ENCODE assay signal across 8 cellular contexts in the genomic region with DNA sequence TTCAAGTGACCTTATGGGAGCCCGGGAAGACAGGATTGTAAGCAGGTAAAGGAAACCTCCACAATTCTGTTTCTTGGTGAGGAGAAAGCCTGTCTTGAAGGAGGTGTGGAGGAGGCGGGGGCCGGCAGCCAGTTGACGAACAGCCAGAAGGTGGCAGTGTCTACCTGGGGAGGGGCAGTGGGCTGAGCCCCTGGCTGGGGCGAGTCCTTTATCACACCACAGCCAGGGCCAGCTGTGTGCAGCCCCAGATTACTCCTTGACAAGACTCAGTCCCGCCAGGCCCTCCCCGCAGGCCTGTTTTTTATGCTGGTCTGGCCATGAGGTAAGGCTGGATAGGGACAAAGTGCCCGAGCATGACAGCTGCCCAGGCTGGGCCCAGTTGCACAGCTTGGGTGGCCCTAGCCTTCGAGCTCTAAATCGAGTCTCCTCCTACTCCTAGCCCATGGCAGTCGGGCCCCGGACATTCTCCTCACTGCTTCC. TPM values are rescaled to one million over a fixed set of nuclear protein-coding genes. Genes with fewer than 3 reads are reported as not detected.
DNase-seq lines count a peak whose midpoint lies in the region; ATAC-seq and TF ChIP-seq lines count a peak whose summit lies in the region.

No MANE protein-coding gene starts in this region.

- H3K4me3 ChIP-seq in retinal pigment epithelial cell (ENCODE audit: low read length), result no peak overlapping the region

- TF ChIP-seq RAD21 in Ishikawa (IDR thresholded peaks at IDR 0.05; ENCODE audit: low read depth), result peak; percentile 94

- DNase-seq in NCI-H1105 treated with DMSO at 0.1 percent for 48 hours (lab: John Stamatoyannopoulos, UW), result peak; percentile 0
- no peak for DNase-seq in NCI-H1105 (lab: John Stamatoyannopoulos, UW)
- DNase-seq in SHP77 (lab: John Stamatoyannopoulos, UW), result peak; percentile 78 to 82
- peak; percentile 83 for DNase-seq in activated effector memory CD4-positive, alpha-beta T cell treated with anti-CD3 and anti-CD28 coated beads, Interleukin-2, amount 50 U/mL, for 16 hours
- peak; percentile 73 for DNase-seq in Right ventricle myocardium superior
- peak; percentile 17 for DNase-seq in retinal pigment epithelial cell (ENCODE audit: low read depth)
- DNase-seq in kidney glomerular epithelial cell (lab: John Stamatoyannopoulos, UW), result no peak

- TF ChIP-seq CTCF in retinal pigment epithelial cell (conservative IDR thresholded peaks at IDR 0.05; ENCODE audit: low read depth, low read length), result peak; percentile 83

- ATAC-seq in Right ventricle myocardium superior (ENCODE audit: poor library complexity), result peak; percentile 75

- TF ChIP-seq EP300 in Ishikawa (IDR thresholded peaks at IDR 0.05; ENCODE audit: borderline replicate concordance), result no peak

- intact Hi-C loops in Right ventricle myocardium superior (cut with DNase I), result no loop called here

TF ChIP-seq in Ishikawa, 13 proteins besides CTCF, POLR2A, EP300 and RAD21:
- TF ChIP-seq FOXM1 (IDR thresholded peaks at IDR 0.05; ENCODE audit: borderline replicate concordance, low read depth), result no peak
- TF ChIP-seq NFIC (IDR thresholded peaks at IDR 0.05), result no peak
- TF ChIP-seq, protein P1, sequence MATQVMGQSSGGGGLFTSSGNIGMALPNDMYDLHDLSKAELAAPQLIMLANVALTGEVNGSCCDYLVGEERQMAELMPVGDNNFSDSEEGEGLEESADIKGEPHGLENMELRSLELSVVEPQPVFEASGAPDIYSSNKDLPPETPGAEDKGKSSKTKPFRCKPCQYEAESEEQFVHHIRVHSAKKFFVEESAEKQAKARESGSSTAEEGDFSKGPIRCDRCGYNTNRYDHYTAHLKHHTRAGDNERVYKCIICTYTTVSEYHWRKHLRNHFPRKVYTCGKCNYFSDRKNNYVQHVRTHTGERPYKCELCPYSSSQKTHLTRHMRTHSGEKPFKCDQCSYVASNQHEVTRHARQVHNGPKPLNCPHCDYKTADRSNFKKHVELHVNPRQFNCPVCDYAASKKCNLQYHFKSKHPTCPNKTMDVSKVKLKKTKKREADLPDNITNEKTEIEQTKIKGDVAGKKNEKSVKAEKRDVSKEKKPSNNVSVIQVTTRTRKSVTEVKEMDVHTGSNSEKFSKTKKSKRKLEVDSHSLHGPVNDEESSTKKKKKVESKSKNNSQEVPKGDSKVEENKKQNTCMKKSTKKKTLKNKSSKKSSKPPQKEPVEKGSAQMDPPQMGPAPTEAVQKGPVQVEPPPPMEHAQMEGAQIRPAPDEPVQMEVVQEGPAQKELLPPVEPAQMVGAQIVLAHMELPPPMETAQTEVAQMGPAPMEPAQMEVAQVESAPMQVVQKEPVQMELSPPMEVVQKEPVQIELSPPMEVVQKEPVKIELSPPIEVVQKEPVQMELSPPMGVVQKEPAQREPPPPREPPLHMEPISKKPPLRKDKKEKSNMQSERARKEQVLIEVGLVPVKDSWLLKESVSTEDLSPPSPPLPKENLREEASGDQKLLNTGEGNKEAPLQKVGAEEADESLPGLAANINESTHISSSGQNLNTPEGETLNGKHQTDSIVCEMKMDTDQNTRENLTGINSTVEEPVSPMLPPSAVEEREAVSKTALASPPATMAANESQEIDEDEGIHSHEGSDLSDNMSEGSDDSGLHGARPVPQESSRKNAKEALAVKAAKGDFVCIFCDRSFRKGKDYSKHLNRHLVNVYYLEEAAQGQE (IDR thresholded peaks at IDR 0.05; ENCODE audit: low read depth), result no peak
- TF ChIP-seq, protein P2, sequence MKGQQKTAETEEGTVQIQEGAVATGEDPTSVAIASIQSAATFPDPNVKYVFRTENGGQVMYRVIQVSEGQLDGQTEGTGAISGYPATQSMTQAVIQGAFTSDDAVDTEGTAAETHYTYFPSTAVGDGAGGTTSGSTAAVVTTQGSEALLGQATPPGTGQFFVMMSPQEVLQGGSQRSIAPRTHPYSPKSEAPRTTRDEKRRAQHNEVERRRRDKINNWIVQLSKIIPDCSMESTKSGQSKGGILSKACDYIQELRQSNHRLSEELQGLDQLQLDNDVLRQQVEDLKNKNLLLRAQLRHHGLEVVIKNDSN (IDR thresholded peaks at IDR 0.05), result no peak
- no peak for TF ChIP-seq EGR1 (IDR thresholded peaks at IDR 0.05)
- no peak for TF ChIP-seq TAF1 (IDR thresholded peaks at IDR 0.05; ENCODE audit: low read depth)
- no peak for TF ChIP-seq CEBPB (IDR thresholded peaks at IDR 0.05)
- TF ChIP-seq TCF12 (IDR thresholded peaks at IDR 0.05; ENCODE audit: low read depth), result 0 out of 2 replicates have a peak, but pooled peaks have one; percentile 10
- TF ChIP-seq, protein P3, sequence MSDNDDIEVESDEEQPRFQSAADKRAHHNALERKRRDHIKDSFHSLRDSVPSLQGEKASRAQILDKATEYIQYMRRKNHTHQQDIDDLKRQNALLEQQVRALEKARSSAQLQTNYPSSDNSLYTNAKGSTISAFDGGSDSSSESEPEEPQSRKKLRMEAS (IDR thresholded peaks at IDR 0.05), result no peak
- TF ChIP-seq ZBTB7A (IDR thresholded peaks at IDR 0.05; ENCODE audit: low read depth), result peak; percentile 94
- no peak for TF ChIP-seq CREB1 (IDR thresholded peaks at IDR 0.05; ENCODE audit: low read depth)

RNA-seq across cellular contexts. Expression of a gene that starts 40.9 kb away (rescaled TPM):
- total RNA-seq in Right ventricle myocardium superior, result 1,067 TPM

RNA-seq across cellular contexts. Expression of a gene that starts 57.9 kb away (rescaled TPM):
- 24.6 TPM for total RNA-seq in Right ventricle myocardium superior

Comparison
In these comparisons a context has a peak if more than half of its experiments do, and no peak if none do; other contexts are left out.
1. DNase-seq: peak in NCI-H1105 treated with DMSO at 0.1 percent for 48 hours (single experiment), SHP77 (2 of 2), activated effector memory CD4-positive, alpha-beta T cell treated with anti-CD3 and anti-CD28 coated beads, Interleukin-2, amount 50 U/mL, for 16 hours (single experiment), Right ventricle myocardium superior (single experiment) and retinal pigment epithelial cell (single experiment); none in NCI-H1105 (single experiment) and kidney glomerular epithelial cell (single experiment).